18 cellular contexts compared by ENCODE assay signal in the genomic region with DNA sequence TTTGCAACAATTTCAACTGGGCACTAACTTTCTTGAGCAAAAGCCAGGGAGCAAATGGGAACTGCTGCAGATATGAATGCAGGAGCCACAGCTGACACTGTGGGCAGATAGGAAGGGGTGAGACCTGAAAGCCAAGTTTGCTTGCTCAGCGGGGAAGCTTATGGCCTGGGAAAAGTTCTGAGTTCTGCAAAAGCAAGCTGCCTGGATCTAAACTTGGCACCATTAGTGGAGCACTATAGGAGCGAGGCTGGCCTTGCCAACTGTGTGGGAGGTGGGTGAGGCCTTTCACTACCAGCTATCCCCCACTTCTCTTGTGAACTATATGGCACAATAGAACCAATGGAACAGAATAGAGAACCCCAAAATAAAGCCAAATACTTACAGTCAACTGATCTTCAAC. TPM values are rescaled to one million over a fixed set of nuclear protein-coding genes. Genes with fewer than 3 reads are reported as not detected.
DNase-seq lines count a peak whose midpoint lies in the region; ATAC-seq and TF ChIP-seq lines count a peak whose summit lies in the region.
"Had no signal": no experiment of that assay in that cellular context is flagged by ENCODE, and none has a peak within 500 bp of the region (broad histone marks: within the 10 kb centered on the region; RNA-seq: fewer than 3 reads in every experiment).

No MANE protein-coding gene starts in this region.

- peaks cover 0 to 42% (median 2%) of the 10 kb centered on the region in 45 donors for H3K27me3 ChIP-seq in dorsolateral prefrontal cortex

- TF ChIP-seq CTCF in activated B cell treated with CpG ODN at 0.5 μM for 24 hours (IDR thresholded peaks at IDR 0.05) (no peak), dorsolateral prefrontal cortex (IDR thresholded peaks at IDR 0.05 in 54 of 56, conservative IDR thresholded peaks at IDR 0.05 in 2 of 56; ENCODE audit: low read depth in 1 of 56, partially characterized antibody in 56 of 56) (no peak)

- H3K9me3 Mint-ChIP-seq in activated CD4-positive, alpha-beta T cell treated with anti-CD3 and anti-CD28 coated beads, Interleukin-2, amount 10 ng/mL, durations not matched to agents 24 days and 14 days, result peaks cover 12% of the 10 kb centered on the region
- H3K9me3 Mint-ChIP-seq in activated B cell treated with CpG ODN at 0.5 μM for 24 hours (no peaks in the 10 kb centered on the region), memory B cell (peaks cover 4% of the 10 kb centered on the region)
- H3K9me3 Mint-ChIP-seq in stimulated activated naive B cell treated with anti-CD40 and anti-IgM and Interleukin-4, amounts not matched to agents 10 μg/mL and 1 μg/mL and 100 μg/mL, for 72 hours, result peaks cover 6 to 9% of the 10 kb centered on the region in 2 donors
- no peaks in the 10 kb centered on the region for H3K9me3 Mint-ChIP-seq in activated CD4-positive, alpha-beta memory T cell treated with anti-CD3 and anti-CD28 coated beads for 36 hours
- H3K9me3 Mint-ChIP-seq: CD8-positive, alpha-beta memory T cell; GM23338 had no signal

- H3K4me3 Mint-ChIP-seq in activated CD4-positive, alpha-beta T cell treated with anti-CD3 and anti-CD28 coated beads, Interleukin-2, amount 10 ng/mL, durations not matched to agents 24 days and 14 days, result no peak overlapping the region
- no peak overlapping the region for H3K4me3 Mint-ChIP-seq in activated B cell treated with CpG ODN at 0.5 μM for 24 hours
- peak overlapping the region; percentile 7 for H3K4me3 Mint-ChIP-seq in memory B cell
- H3K4me3 Mint-ChIP-seq in stimulated activated naive B cell treated with anti-CD40 and anti-IgM and Interleukin-4, amounts not matched to agents 10 μg/mL and 1 μg/mL and 100 μg/mL, for 72 hours, result peak overlapping the region; percentile 3 to 30
- H3K4me3 Mint-ChIP-seq in activated CD4-positive, alpha-beta memory T cell treated with anti-CD3 and anti-CD28 coated beads for 36 hours, result no peak overlapping the region
- H3K4me3 Mint-ChIP-seq: CD14-positive monocyte; CD8-positive, alpha-beta memory T cell; GM23338 had no signal

- H3K36me3 Mint-ChIP-seq in activated CD4-positive, alpha-beta T cell treated with anti-CD3 and anti-CD28 coated beads, Interleukin-2, amount 10 ng/mL, durations not matched to agents 24 days and 14 days (ENCODE audit: low read depth), result peaks cover 68% of the 10 kb centered on the region
- peaks cover 38% of the 10 kb centered on the region for H3K36me3 Mint-ChIP-seq in activated B cell treated with CpG ODN at 0.5 μM for 24 hours (ENCODE audit: low read depth)
- peaks cover 28% of the 10 kb centered on the region for H3K36me3 Mint-ChIP-seq in memory B cell
- H3K36me3 Mint-ChIP-seq in stimulated activated naive B cell treated with anti-CD40 and anti-IgM and Interleukin-4, amounts not matched to agents 10 μg/mL and 1 μg/mL and 100 μg/mL, for 72 hours, result peaks cover 51 to 72% of the 10 kb centered on the region in 2 donors
- H3K36me3 Mint-ChIP-seq in activated CD4-positive, alpha-beta memory T cell treated with anti-CD3 and anti-CD28 coated beads for 36 hours, result peaks cover 5% of the 10 kb centered on the region
- H3K36me3 Mint-ChIP-seq: CD8-positive, alpha-beta memory T cell had no signal

- ATAC-seq in activated B cell treated with CpG ODN at 0.5 μM for 24 hours (ENCODE audit: low read depth) (no peak), memory B cell (ENCODE audit: low read depth) (no peak)
- no peak for ATAC-seq in stimulated activated naive B cell treated with anti-CD40 and anti-IgM and Interleukin-4, amounts not matched to agents 10 μg/mL and 1 μg/mL and 100 μg/mL, for 72 hours (replicated peaks)
- ATAC-seq: A549, GM23338 had no signal

- H3K27ac ChIP-seq in dorsolateral prefrontal cortex, result no peak overlapping the region
- H3K27ac ChIP-seq: 22Rv1, A549, BLaER1 had no signal

- H3K27me3 Mint-ChIP-seq in activated CD4-positive, alpha-beta T cell treated with anti-CD3 and anti-CD28 coated beads, Interleukin-2, amount 10 ng/mL, durations not matched to agents 24 days and 14 days, result no peaks in the 10 kb centered on the region
- H3K27me3 Mint-ChIP-seq in activated B cell treated with CpG ODN at 0.5 μM for 24 hours (no peaks in the 10 kb centered on the region), memory B cell (no peaks in the 10 kb centered on the region)
- no peaks in the 10 kb centered on the region for H3K27me3 Mint-ChIP-seq in stimulated activated naive B cell treated with anti-CD40 and anti-IgM and Interleukin-4, amounts not matched to agents 10 μg/mL and 1 μg/mL and 100 μg/mL, for 72 hours
- H3K27me3 Mint-ChIP-seq in activated CD4-positive, alpha-beta memory T cell treated with anti-CD3 and anti-CD28 coated beads for 36 hours, result no peaks in the 10 kb centered on the region
- H3K27me3 Mint-ChIP-seq: CD8-positive, alpha-beta memory T cell had no signal

- no peak overlapping the region for H3K4me3 ChIP-seq in dorsolateral prefrontal cortex
- H3K4me3 ChIP-seq: A549, BLaER1, GM23338 had no signal

- DNase-seq in activated CD4-positive, alpha-beta T cell treated with anti-CD3 and anti-CD28 coated beads, Interleukin-2, amount 10 ng/mL, durations not matched to agents 24 days and 14 days, result no peak
- no peak for DNase-seq in activated CD4-positive, alpha-beta T cell treated with anti-CD3 and anti-CD28 coated beads for 48 hours
- DNase-seq in activated B cell treated with CpG ODN at 0.5 μM for 24 hours (no peak), memory B cell (ENCODE audit: low spot score in 2 of 2) (no peak), KG1 (lab: John Stamatoyannopoulos, UW) (no peak), dorsolateral prefrontal cortex (no peak)
- no peak for DNase-seq in stimulated activated naive B cell treated with anti-CD40 and anti-IgM and Interleukin-4, amounts not matched to agents 10 μg/mL and 1 μg/mL and 100 μg/mL, for 72 hours
- DNase-seq in activated CD4-positive, alpha-beta memory T cell treated with anti-CD3 and anti-CD28 coated beads for 36 hours, result no peak
- DNase-seq: AML-193; CD8-positive, alpha-beta memory T cell; COR-L47; HCEC 1CT had no signal

- CTCF ChIA-PET in activated B cell treated with CpG ODN at 0.5 μM for 24 hours (lab: Charles Lee), result no interaction called here
- CTCF ChIA-PET in activated CD4-positive, alpha-beta memory T cell treated with anti-CD3 and anti-CD28 coated beads for 36 hours (lab: Charles Lee), result no interaction called here

- intact Hi-C loops in activated CD4-positive, alpha-beta T cell treated with anti-CD3 and anti-CD28 coated beads, Interleukin-2, amount 10 ng/mL, durations not matched to agents 24 days and 14 days (cut with micrococcal nuclease), result no loop called here
- intact Hi-C loops in activated B cell treated with CpG ODN at 0.5 μM for 24 hours (cut with micrococcal nuclease), result no loop called here
- intact Hi-C loops in activated CD4-positive, alpha-beta memory T cell treated with anti-CD3 and anti-CD28 coated beads for 36 hours (cut with micrococcal nuclease), result no loop called here
- intact Hi-C loops in dorsolateral prefrontal cortex (cut with DNase I), result no loop called here

- peaks cover 48% of the 10 kb centered on the region for H3K4me1 Mint-ChIP-seq in activated CD4-positive, alpha-beta T cell treated with anti-CD3 and anti-CD28 coated beads, Interleukin-2, amount 10 ng/mL, durations not matched to agents 24 days and 14 days
- H3K4me1 Mint-ChIP-seq in activated B cell treated with CpG ODN at 0.5 μM for 24 hours, result peaks cover 76% of the 10 kb centered on the region
- H3K4me1 Mint-ChIP-seq in memory B cell, result peaks cover 47% of the 10 kb centered on the region
- peaks cover 36 to 76% of the 10 kb centered on the region in 2 donors for H3K4me1 Mint-ChIP-seq in stimulated activated naive B cell treated with anti-CD40 and anti-IgM and Interleukin-4, amounts not matched to agents 10 μg/mL and 1 μg/mL and 100 μg/mL, for 72 hours
- H3K4me1 Mint-ChIP-seq in activated CD4-positive, alpha-beta memory T cell treated with anti-CD3 and anti-CD28 coated beads for 36 hours (ENCODE audit: low read depth), result peaks cover 51% of the 10 kb centered on the region
- H3K4me1 Mint-ChIP-seq: GM23338 had no signal

- POLR2A ChIA-PET in activated B cell treated with CpG ODN at 0.5 μM for 24 hours (lab: Charles Lee), result no interaction called here
- POLR2A ChIA-PET in activated CD4-positive, alpha-beta memory T cell treated with anti-CD3 and anti-CD28 coated beads for 36 hours (lab: Charles Lee), result no interaction called here

- peak overlapping the region; percentile 87 for H3K27ac Mint-ChIP-seq in activated CD4-positive, alpha-beta T cell treated with anti-CD3 and anti-CD28 coated beads, Interleukin-2, amount 10 ng/mL, durations not matched to agents 24 days and 14 days
- H3K27ac Mint-ChIP-seq in activated B cell treated with CpG ODN at 0.5 μM for 24 hours (peak overlapping the region; percentile 72), memory B cell (no peak overlapping the region)
- peak overlapping the region; percentile 62 for H3K27ac Mint-ChIP-seq in stimulated activated naive B cell treated with anti-CD40 and anti-IgM and Interleukin-4, amounts not matched to agents 10 μg/mL and 1 μg/mL and 100 μg/mL, for 72 hours
- no peak overlapping the region for H3K27ac Mint-ChIP-seq in activated CD4-positive, alpha-beta memory T cell treated with anti-CD3 and anti-CD28 coated beads for 36 hours
- H3K27ac Mint-ChIP-seq: CD8-positive, alpha-beta memory T cell; GM23338 had no signal

RNA-seq across cellular contexts. Expression of gene CYSLTR1, which starts 11.1 kb away (rescaled TPM):
- total RNA-seq in activated CD4-positive, alpha-beta T cell treated with anti-CD3 and anti-CD28 coated beads, Interleukin-2, amount 10 ng/mL, durations not matched to agents 24 days and 14 days, result 16.1 and 17.2 TPM in 2 replicates
- total RNA-seq in activated B cell treated with CpG ODN at 0.5 μM for 24 hours (20.5 and 20.7 TPM in 2 replicates), dorsolateral prefrontal cortex (1 to 10 TPM in 45 of 120 experiments, under 1 TPM in 75; 0.27 to 2.1 (median 0.88) TPM)
- 1 to 10 TPM; 1.8 to 2.5 TPM for total RNA-seq in activated CD4-positive, alpha-beta memory T cell treated with anti-CD3 and anti-CD28 coated beads for 36 hours
- total RNA-seq: GM23338, HT-29 had no signal

Comparison
In these comparisons a context has a peak if more than half of its experiments do, and no peak if none do; other contexts are left out.
1. H3K27ac Mint-ChIP-seq: peak in activated CD4-positive, alpha-beta T cell treated with anti-CD3 and anti-CD28 coated beads, Interleukin-2, amount 10 ng/mL, durations not matched to agents 24 days and 14 days (single experiment), activated B cell treated with CpG ODN at 0.5 μM for 24 hours (single experiment) and stimulated activated naive B cell treated with anti-CD40 and anti-IgM and Interleukin-4, amounts not matched to agents 10 μg/mL and 1 μg/mL and 100 μg/mL, for 72 hours (single experiment); none in memory B cell (single experiment) and activated CD4-positive, alpha-beta memory T cell treated with anti-CD3 and anti-CD28 coated beads for 36 hours (single experiment).
2. H3K4me3 Mint-ChIP-seq: peak in memory B cell (single experiment) and stimulated activated naive B cell treated with anti-CD40 and anti-IgM and Interleukin-4, amounts not matched to agents 10 μg/mL and 1 μg/mL and 100 μg/mL, for 72 hours (2 of 2); none in activated CD4-positive, alpha-beta T cell treated with anti-CD3 and anti-CD28 coated beads, Interleukin-2, amount 10 ng/mL, durations not matched to agents 24 days and 14 days (single experiment), activated B cell treated with CpG ODN at 0.5 μM for 24 hours (single experiment) and activated CD4-positive, alpha-beta memory T cell treated with anti-CD3 and anti-CD28 coated beads for 36 hours (single experiment).